34 cellular contexts compared by ENCODE assay signal in genomic region chr17:6588165-6588564, GRCh38.
"Had no signal": no experiment of that assay in that cellular context is flagged by ENCODE, and none has a peak within 500 bp of the region (broad histone marks: within the 10 kb centered on the region; RNA-seq: fewer than 3 reads in every experiment).

No MANE protein-coding gene starts in this region.

- H3K27me3 ChIP-seq: ascending aorta had no signal

- H3K4me1 ChIP-seq: ascending aorta had no signal

- H3K4me3 Mint-ChIP-seq: activated CD4-positive, alpha-beta memory T cell treated with anti-CD3 and anti-CD28 coated beads, Interleukin-2, amount 10 ng/mL, durations not matched to agents 7 days and 5 days; activated CD4-positive, alpha-beta T cell treated with anti-CD3 and anti-CD28 coated beads for 36 hours; activated CD4-positive, alpha-beta T cell treated with anti-CD3 and anti-CD28 coated beads, Interleukin-2, amount 10 ng/mL, durations not matched to agents 7 days and 5 days; activated CD8-positive, alpha-beta memory T cell treated with anti-CD3 and anti-CD28 coated beads, Interleukin-2, amount 10 ng/mL, durations not matched to agents 7 days and 5 days; activated CD8-positive, alpha-beta T cell treated with anti-CD3 and anti-CD28 coated beads, Interleukin-2, amount 10 ng/mL, durations not matched to agents 7 days and 5 days; activated naive CD4-positive, alpha-beta T cell treated with anti-CD3 and anti-CD28 coated beads, Interleukin-2, amount 10 ng/mL, durations not matched to agents 7 days and 5 days; activated naive CD4-positive, alpha-beta T cell treated with anti-CD3 and anti-CD28 coated beads, Interleukin-2, amount 50 U/mL, for 24 hours; activated naive CD8-positive, alpha-beta T cell; activated naive CD8-positive, alpha-beta T cell treated with anti-CD3 and anti-CD28 coated beads, Interleukin-2, amount 10 ng/mL, durations not matched to agents 7 days and 5 days; activated naive CD8-positive, alpha-beta T cell treated with anti-CD3 and anti-CD28 coated beads, Interleukin-2, amount 50 U/mL, for 24 hours; activated T-cell treated with anti-CD3 and anti-CD28 coated beads, Interleukin-2, amount 50 U/mL, for 24 hours; brain; T-helper 1 cell treated with Interleukin-12 subunit alpha and Interleukin-12 subunit beta and Interleukin-4 antibody, amounts not matched to agents 30 μg/mL and 1 μg/mL, for 36 hours; T-helper 2 cell treated with Interferon-gamma antibody and Interleukin-4, amounts not matched to agents 5 μg/mL and 100 μg/mL, for 36 hours had no signal

- ATAC-seq: activated CD4-positive, alpha-beta T cell treated with anti-CD3 and anti-CD28 coated beads for 36 hours; activated CD4-positive, CD25-positive, alpha-beta regulatory T cell treated with anti-CD3 and anti-CD28 coated beads, Interleukin-2, amount 50 U/mL, for 24 hours; activated CD8-positive, alpha-beta memory T cell treated with anti-CD3 and anti-CD28 coated beads, Interleukin-2, amount 10 ng/mL, durations not matched to agents 7 days and 5 days; activated CD8-positive, alpha-beta T cell treated with anti-CD3 and anti-CD28 coated beads, Interleukin-2, amount 10 ng/mL, durations not matched to agents 7 days and 5 days; activated naive CD8-positive, alpha-beta T cell treated with anti-CD3 and anti-CD28 coated beads, Interleukin-2, amount 50 U/mL, for 24 hours had no signal

- H3K27me3 Mint-ChIP-seq: activated CD4-positive, alpha-beta memory T cell treated with anti-CD3 and anti-CD28 coated beads, Interleukin-2, amount 10 ng/mL, durations not matched to agents 7 days and 5 days; activated CD4-positive, alpha-beta T cell treated with anti-CD3 and anti-CD28 coated beads for 36 hours; activated CD4-positive, alpha-beta T cell treated with anti-CD3 and anti-CD28 coated beads, Interleukin-2, amount 10 ng/mL, durations not matched to agents 7 days and 5 days; activated CD8-positive, alpha-beta memory T cell treated with anti-CD3 and anti-CD28 coated beads, Interleukin-2, amount 10 ng/mL, durations not matched to agents 7 days and 5 days; activated naive CD4-positive, alpha-beta T cell treated with anti-CD3 and anti-CD28 coated beads, Interleukin-2, amount 10 ng/mL, durations not matched to agents 7 days and 5 days; activated naive CD4-positive, alpha-beta T cell treated with anti-CD3 and anti-CD28 coated beads, Interleukin-2, amount 50 U/mL, for 24 hours; activated naive CD8-positive, alpha-beta T cell; activated naive CD8-positive, alpha-beta T cell treated with anti-CD3 and anti-CD28 coated beads, Interleukin-2, amount 10 ng/mL, durations not matched to agents 7 days and 5 days; activated naive CD8-positive, alpha-beta T cell treated with anti-CD3 and anti-CD28 coated beads, Interleukin-2, amount 50 U/mL, for 24 hours; activated T-cell treated with anti-CD3 and anti-CD28 coated beads, Interleukin-2, amount 50 U/mL, for 24 hours had no signal

- DNase-seq: activated CD4-positive, alpha-beta memory T cell treated with anti-CD3 and anti-CD28 coated beads, Interleukin-2, amount 10 ng/mL, durations not matched to agents 7 days and 5 days; activated CD4-positive, alpha-beta T cell treated with anti-CD3 and anti-CD28 coated beads for 1 hour; activated CD4-positive, alpha-beta T cell treated with anti-CD3 and anti-CD28 coated beads for 36 hours; activated CD4-positive, alpha-beta T cell treated with anti-CD3 and anti-CD28 coated beads for 48 hours; activated CD4-positive, alpha-beta T cell treated with anti-CD3 and anti-CD28 coated beads, Interleukin-2, amount 10 ng/mL, durations not matched to agents 7 days and 5 days; activated CD4-positive, alpha-beta T cell treated with anti-CD3 and anti-CD28 coated beads, Interleukin-2, amount 50 U/mL, for 48 hours; activated CD4-positive, CD25-positive, alpha-beta regulatory T cell; activated CD8-positive, alpha-beta memory T cell treated with anti-CD3 and anti-CD28 coated beads for 24 hours; activated CD8-positive, alpha-beta memory T cell treated with anti-CD3 and anti-CD28 coated beads, Interleukin-2, amount 10 ng/mL, durations not matched to agents 7 days and 5 days; activated CD8-positive, alpha-beta memory T cell treated with anti-CD3 and anti-CD28 coated beads, Interleukin-2, amount 50 U/mL, for 48 hours; activated CD8-positive, alpha-beta T cell treated with anti-CD3 and anti-CD28 coated beads, Interleukin-2, amount 10 ng/mL, durations not matched to agents 7 days and 5 days; activated effector memory CD4-positive, alpha-beta T cell treated with Interleukin-2 at 50 U/mL for 16 hours; activated gamma-delta T cell; activated naive CD4-positive, alpha-beta T cell treated with anti-CD3 and anti-CD28 coated beads, Interleukin-2, amount 10 ng/mL, durations not matched to agents 7 days and 5 days; activated naive CD4-positive, alpha-beta T cell treated with Interleukin-2 at 50 U/mL for 16 hours; activated naive CD8-positive, alpha-beta T cell treated with anti-CD3 and anti-CD28 coated beads, Interleukin-2, amount 10 ng/mL, durations not matched to agents 7 days and 5 days; activated naive CD8-positive, alpha-beta T cell treated with anti-CD3 and anti-CD28 coated beads, Interleukin-2, amount 50 U/mL, for 24 hours; activated T-cell treated with anti-CD3 and anti-CD28 coated beads, Interleukin-2, amount 50 U/mL, for 24 hours; activated T-cell treated with anti-CD3 and anti-CD28 coated beads, Interleukin-2, amount 50 U/mL, for 48 hours; amygdala; anterior cingulate cortex; central memory CD4-positive, alpha-beta T cell; T-helper 1 cell; T-helper 2 cell; T-helper 9 cell had no signal

- H3K4me1 Mint-ChIP-seq: activated CD4-positive, alpha-beta T cell treated with anti-CD3 and anti-CD28 coated beads for 36 hours; activated CD4-positive, alpha-beta T cell treated with anti-CD3 and anti-CD28 coated beads, Interleukin-2, amount 10 ng/mL, durations not matched to agents 7 days and 5 days; activated naive CD4-positive, alpha-beta T cell treated with anti-CD3 and anti-CD28 coated beads, Interleukin-2, amount 10 ng/mL, durations not matched to agents 7 days and 5 days; activated naive CD4-positive, alpha-beta T cell treated with anti-CD3 and anti-CD28 coated beads, Interleukin-2, amount 50 U/mL, for 24 hours; brain had no signal

- H3K27ac Mint-ChIP-seq: activated CD4-positive, alpha-beta memory T cell treated with anti-CD3 and anti-CD28 coated beads, Interleukin-2, amount 10 ng/mL, durations not matched to agents 7 days and 5 days; activated CD4-positive, alpha-beta T cell treated with anti-CD3 and anti-CD28 coated beads for 36 hours; activated CD4-positive, alpha-beta T cell treated with anti-CD3 and anti-CD28 coated beads, Interleukin-2, amount 10 ng/mL, durations not matched to agents 7 days and 5 days; activated CD8-positive, alpha-beta memory T cell treated with anti-CD3 and anti-CD28 coated beads, Interleukin-2, amount 10 ng/mL, durations not matched to agents 7 days and 5 days; activated CD8-positive, alpha-beta T cell treated with anti-CD3 and anti-CD28 coated beads, Interleukin-2, amount 10 ng/mL, durations not matched to agents 7 days and 5 days; activated naive CD4-positive, alpha-beta T cell treated with anti-CD3 and anti-CD28 coated beads, Interleukin-2, amount 10 ng/mL, durations not matched to agents 7 days and 5 days; activated naive CD4-positive, alpha-beta T cell treated with anti-CD3 and anti-CD28 coated beads, Interleukin-2, amount 50 U/mL, for 24 hours; activated naive CD8-positive, alpha-beta T cell; activated naive CD8-positive, alpha-beta T cell treated with anti-CD3 and anti-CD28 coated beads, Interleukin-2, amount 10 ng/mL, durations not matched to agents 7 days and 5 days; activated naive CD8-positive, alpha-beta T cell treated with anti-CD3 and anti-CD28 coated beads, Interleukin-2, amount 50 U/mL, for 24 hours; activated T-cell treated with anti-CD3 and anti-CD28 coated beads, Interleukin-2, amount 50 U/mL, for 24 hours; activated T-helper 2 cell treated with anti-CD3 and anti-CD28 coated beads, Interferon-gamma antibody, Interleukin-2, Interleukin-4, amounts not matched to agents 10 μg/mL and 5 μg/mL and 100 μg/mL, durations not matched to agents 14 hours and 24 hours and 36 hours; brain; T-helper 1 cell treated with Interleukin-12 subunit alpha and Interleukin-12 subunit beta and Interleukin-4 antibody, amounts not matched to agents 30 μg/mL and 1 μg/mL, for 36 hours; T-helper 2 cell treated with Interferon-gamma antibody and Interleukin-4, amounts not matched to agents 5 μg/mL and 100 μg/mL, for 36 hours had no signal

- H3K27ac ChIP-seq: ascending aorta, VCaP had no signal

- H3K9me3 ChIP-seq: ascending aorta had no signal

- H3K9me3 Mint-ChIP-seq: activated naive CD4-positive, alpha-beta T cell treated with anti-CD3 and anti-CD28 coated beads, Interleukin-2, amount 50 U/mL, for 24 hours; activated naive CD8-positive, alpha-beta T cell treated with anti-CD3 and anti-CD28 coated beads, Interleukin-2, amount 50 U/mL, for 24 hours had no signal

- H3K4me3 ChIP-seq: ascending aorta had no signal
